ENCODE assay signal across 1 cellular context in the genomic region with DNA sequence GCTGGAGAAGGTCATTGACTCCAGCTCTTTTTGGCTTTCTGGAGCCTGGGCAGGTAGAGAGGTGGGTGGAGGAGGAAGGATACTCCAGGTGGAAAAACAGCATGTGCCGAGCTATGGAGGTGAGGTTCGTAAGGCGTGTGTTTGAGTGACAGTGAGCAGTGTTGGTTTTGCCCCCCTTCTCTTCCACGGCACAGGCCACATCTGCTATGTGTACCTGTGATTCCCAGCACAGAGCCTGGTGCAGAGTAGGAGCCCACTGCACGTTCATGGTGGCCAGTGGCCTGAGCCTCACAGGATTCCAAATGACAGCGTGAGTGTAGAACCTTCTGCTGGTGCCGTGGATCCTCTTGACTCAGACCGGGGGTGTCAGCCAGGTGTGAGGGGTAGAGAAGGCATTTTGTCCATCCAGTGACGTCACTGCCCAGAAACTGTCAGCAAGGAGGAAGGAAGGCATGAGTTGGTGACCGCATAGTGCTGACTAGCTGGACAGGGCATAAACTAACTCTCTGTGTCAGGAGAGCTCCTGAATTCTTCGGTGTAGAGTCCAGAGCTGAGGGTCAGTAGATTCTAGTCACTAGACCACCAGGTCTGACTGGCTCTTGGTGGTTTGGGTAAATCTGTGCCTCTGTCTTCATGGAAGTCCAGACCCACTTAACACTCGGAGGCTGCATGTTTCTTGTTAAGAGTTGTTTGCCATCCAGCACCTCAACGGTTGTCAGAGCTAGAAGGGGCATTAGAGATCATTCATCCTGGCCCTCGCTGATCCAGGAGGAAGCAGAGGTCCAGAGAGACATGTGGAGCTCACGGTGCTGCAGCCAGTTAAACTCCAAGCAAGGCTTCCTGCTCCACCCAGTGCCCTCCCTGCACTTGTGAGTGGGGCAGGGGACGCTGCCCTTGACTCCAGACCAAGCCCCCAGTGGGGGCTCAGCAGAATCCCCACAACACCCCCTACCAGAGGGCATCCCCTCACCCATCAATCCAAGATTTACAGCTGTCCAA.
TF ChIP-seq lines count a peak whose summit lies in the region.

No MANE protein-coding gene starts in this region.

TF ChIP-seq in neural cell, 6 proteins besides CTCF, POLR2A, EP300 and RAD21:
- TF ChIP-seq MXI1 (conservative IDR thresholded peaks at IDR 0.05; ENCODE audit: poor library complexity, severe bottlenecking) (no peak), TAF1 (IDR thresholded peaks at IDR 0.05; ENCODE audit: low read depth) (no peak), POLR2AphosphoS5 (IDR thresholded peaks at IDR 0.05) (no peak), SMC3 (conservative IDR thresholded peaks at IDR 0.05; ENCODE audit: poor library complexity) (no peak), REST (IDR thresholded peaks at IDR 0.05; ENCODE audit: borderline replicate concordance) (no peak), EZH2 (IDR thresholded peaks at IDR 0.05; ENCODE audit: borderline replicate concordance, insufficient read depth, low read length, poor library complexity, severe bottlenecking) (no peak)
